Comparison of ENCODE assay signal across 7 cellular contexts in genomic region chr1:39395357-39395831, GRCh38.
DNase-seq lines count a peak whose midpoint lies in the region; ATAC-seq and TF ChIP-seq lines count a peak whose summit lies in the region.

No MANE protein-coding gene starts in this region.

- no peak for ATAC-seq in T-helper 17 cell
- no peak for ATAC-seq in HG02588 (IDR thresholded peaks at IDR 0.05; ENCODE audit: unreplicated experiment)
- ATAC-seq in HG02678 (IDR thresholded peaks at IDR 0.05; ENCODE audit: unreplicated experiment) = no peak
- ATAC-seq in HG02970 (IDR thresholded peaks at IDR 0.05; ENCODE audit: low FRiP score, unreplicated experiment) = no peak

- no peaks in the 10 kb centered on the region for H3K27me3 Mint-ChIP-seq in T-helper 17 cell

- WGBS in spleen, 5 donors = 0 to 20% (median 13%) methylated on average over 1 of the region's 1 CpG

- H3K27ac ChIP-seq in left ventricle myocardium inferior (replicated peaks) = peak overlapping the region; percentile 81
- peak overlapping the region in 6 of 8 donors; percentile 16 to 83 (median 39) for H3K27ac ChIP-seq in spleen

- no peaks in the 10 kb centered on the region for H3K9me3 ChIP-seq in T-helper 17 cell (ENCODE audit: control insufficient read depth, low read length, poor library complexity, severe bottlenecking)
- no peaks in the 10 kb centered on the region for H3K9me3 ChIP-seq in left ventricle myocardium inferior (replicated peaks)
- H3K9me3 ChIP-seq in spleen = no peaks in the 10 kb centered on the region

- peaks cover 1% of the 10 kb centered on the region for H3K36me3 ChIP-seq in left ventricle myocardium inferior
- peaks cover 0 to 34% (median 3%) of the 10 kb centered on the region in 6 donors for H3K36me3 ChIP-seq in spleen

- H3K4me1 Mint-ChIP-seq in T-helper 17 cell = peaks cover 65% of the 10 kb centered on the region

- peaks cover 92% of the 10 kb centered on the region for H3K4me1 ChIP-seq in left ventricle myocardium inferior
- peaks cover 61 to 100% (median 85%) of the 10 kb centered on the region in 6 donors for H3K4me1 ChIP-seq in spleen

- no peaks in the 10 kb centered on the region for H3K36me3 Mint-ChIP-seq in T-helper 17 cell (ENCODE audit: low read depth)

- H3K27ac Mint-ChIP-seq in T-helper 17 cell = peak overlapping the region; percentile 49

- intact Hi-C loops in left ventricle myocardium inferior (cut with micrococcal nuclease) (no loop called here), spleen (cut with DNase I; ENCODE audit: low total_unique reads) (no loop called here)

- no peak overlapping the region for H3K4me3 ChIP-seq in left ventricle myocardium inferior
- peak overlapping the region in 1 of 8 donors; percentile 0 for H3K4me3 ChIP-seq in spleen

- TF ChIP-seq POLR2A in spleen (IDR thresholded peaks at IDR 0.05) = no peak

- TF ChIP-seq CTCF in left ventricle myocardium inferior (IDR thresholded peaks at IDR 0.05; ENCODE audit: borderline replicate concordance) (no peak), spleen (IDR thresholded peaks at IDR 0.05 in 8 of 11, conservative IDR thresholded peaks at IDR 0.05 in 3 of 11) (no peak)

- no peak overlapping the region for H3K4me3 Mint-ChIP-seq in T-helper 17 cell

- H3K27me3 ChIP-seq in left ventricle myocardium inferior (ENCODE audit: low read depth) (no peaks in the 10 kb centered on the region), spleen (replicated peaks in 1 of 7) (no peaks in the 10 kb centered on the region)

- DNase-seq in HT1080 (ENCODE audit: low read depth) (peak; percentile 94), T-helper 17 cell (no peak), left ventricle myocardium inferior (no peak), spleen (no peak)
